20 cellular contexts compared by ENCODE assay signal in genomic region chr7:1440620-1441019, GRCh38. TPM values are rescaled to one million over a fixed set of nuclear protein-coding genes. Genes with fewer than 3 reads are reported as not detected.
DNase-seq lines count a peak whose midpoint lies in the region; ATAC-seq, FAIRE-seq and TF ChIP-seq lines count a peak whose summit lies in the region.
"Had no signal": no experiment of that assay in that cellular context is flagged by ENCODE, and none has a peak within 500 bp of the region (broad histone marks: within the 10 kb centered on the region; RNA-seq: fewer than 3 reads in every experiment).

No MANE protein-coding gene starts in this region.

- CTCF ChIA-PET in HepG2 (lab: Yijun Ruan, JAX; ENCODE audit: low intra/inter-chr PET ratio, low total read pairs) = no interaction called here
- CTCF ChIA-PET in K562 (lab: Yijun Ruan, JAX; ENCODE audit: low intra/inter-chr PET ratio) = interaction anchor here (0.6 to 0.7 kb wide), 2 partner anchors 34 to 673 kb away, joined by 3 read pairs; no protein-coding TSS in a partner anchor

- H3K9me3 Mint-ChIP-seq in stimulated activated naive B cell treated with anti-CD40 and anti-IgM and Interleukin-4, amounts not matched to agents 10 μg/mL and 1 μg/mL and 100 μg/mL, for 72 hours = no peaks in the 10 kb centered on the region
- H3K9me3 Mint-ChIP-seq: CD8-positive, alpha-beta T cell; H9 had no signal

- no peak overlapping the region for H3K4me3 Mint-ChIP-seq in stimulated activated naive B cell treated with anti-CD40 and anti-IgM and Interleukin-4, amounts not matched to agents 10 μg/mL and 1 μg/mL and 100 μg/mL, for 72 hours
- H3K4me3 Mint-ChIP-seq: B cell; CD8-positive, alpha-beta T cell; H9 had no signal

- H3K4me1 ChIP-seq in HepG2 (ENCODE audit: insufficient read depth, low read length) = no peaks in the 10 kb centered on the region
- H3K4me1 ChIP-seq in right lobe of liver = no peaks in the 10 kb centered on the region
- peaks cover 0 to 56% of the 10 kb centered on the region in 2 experiments; a peak in 2 of 5 replicates for H3K4me1 ChIP-seq in K562 (replicated peaks in 1 of 2; ENCODE audit: control insufficient read depth in 2 of 2, insufficient read depth in 2 of 2, low read length in 2 of 2)
- H3K4me1 ChIP-seq in uterus = no peaks in the 10 kb centered on the region
- H3K4me1 ChIP-seq: Caco-2 had no signal

- intact Hi-C loops in HepG2 (cut with micrococcal nuclease; ENCODE audit: unreplicated experiment) (no loop called here), right lobe of liver (cut with DNase I) (no loop called here), K562 (cut with micrococcal nuclease) (no loop called here), uterus (cut with DNase I; ENCODE audit: low total_unique reads) (no loop called here)

- no peaks in the 10 kb centered on the region for H3K9me3 ChIP-seq in HepG2 (ENCODE audit: low read length)
- no peaks in the 10 kb centered on the region for H3K9me3 ChIP-seq in right lobe of liver
- no peaks in the 10 kb centered on the region for H3K9me3 ChIP-seq in K562 (replicated peaks; ENCODE audit: control insufficient read depth, insufficient read depth, low read depth, low read length)
- no peaks in the 10 kb centered on the region for H3K9me3 ChIP-seq in uterus
- H3K9me3 ChIP-seq: Caco-2 had no signal

- no peaks in the 10 kb centered on the region for H3K9me1 ChIP-seq in K562 (ENCODE audit: control insufficient read depth, insufficient read depth, low read length)

- in situ Hi-C loops in HepG2 (cut with HindIII; ENCODE audit: extremely low pct_ligation_motif_present, low pct_unique_long_range_greater_than_20kb) (no loop called here), K562 (cut with MboI) (no loop called here)

- H3K27me3 ChIP-seq in HepG2 (ENCODE audit: control insufficient read depth in 1 of 2, insufficient read depth in 2 of 2, low read length in 2 of 2) = no peaks in the 10 kb centered on the region
- H3K27me3 ChIP-seq in right lobe of liver = no peaks in the 10 kb centered on the region
- no peaks in the 10 kb centered on the region for H3K27me3 ChIP-seq in K562 (ENCODE audit: control insufficient read depth in 2 of 2, insufficient read depth in 2 of 2, low read length in 2 of 2)
- no peaks in the 10 kb centered on the region for H3K27me3 ChIP-seq in uterus

- H3K27ac ChIP-seq in HepG2 (ENCODE audit: extremely low read length, insufficient read depth, low read length) (no peak overlapping the region), right lobe of liver (no peak overlapping the region), K562 (ENCODE audit: extremely low read depth, low read depth, low read length) (no peak overlapping the region), uterus (no peak overlapping the region)
- H3K27ac ChIP-seq: 22Rv1, GM23248 had no signal

- H2AFZ ChIP-seq in HepG2 (ENCODE audit: low read length) (no peak overlapping the region), K562 (ENCODE audit: low read depth, low read length) (no peak overlapping the region)
- H2AFZ ChIP-seq: GM23248 had no signal

- no peak for TF ChIP-seq POLR2A in HepG2 (IDR thresholded peaks at IDR 0.05; ENCODE audit: insufficient read depth in 1 of 2, low read depth in 2 of 2, low read length in 2 of 2)
- no peak for TF ChIP-seq POLR2A in right lobe of liver (IDR thresholded peaks at IDR 0.05)
- TF ChIP-seq POLR2A in K562 (conservative IDR thresholded peaks at IDR 0.05) = no peak
- TF ChIP-seq POLR2A in uterus (IDR thresholded peaks at IDR 0.05) = no peak

- BruUV-seq in HepG2 (replicated peaks; lab: Mats Ljungman, UMichigan) = no TSS peak
- no TSS peak for BruUV-seq in K562 (replicated peaks; lab: Mats Ljungman, UMichigan)

- ATAC-seq in HepG2 (no peak), right lobe of liver (no peak), K562 (no peak)
- ATAC-seq in stimulated activated naive B cell treated with anti-CD40 and anti-IgM and Interleukin-4, amounts not matched to agents 10 μg/mL and 1 μg/mL and 100 μg/mL, for 72 hours (replicated peaks) = no peak
- ATAC-seq: CD8-positive, alpha-beta T cell; GM12878; HCT116 had no signal

- FAIRE-seq in HepG2 (lab: Jason Lieb, UNC) (no peak), K562 (lab: Jason Lieb, UNC) (no peak)
- FAIRE-seq: A204.1, GM12878, GM19239 had no signal

- H3K4me3 ChIP-seq in HepG2 (replicated peaks in 1 of 3; ENCODE audit: insufficient read depth in 1 of 3, low read depth in 2 of 3, low read length in 3 of 3) (no peak overlapping the region), right lobe of liver (no peak overlapping the region), K562 (no peak overlapping the region), uterus (no peak overlapping the region)
- H3K4me3 ChIP-seq: GM12878, GM23248 had no signal

- DNase-seq in HepG2 (ENCODE audit: low spot score) = no peak
- no peak for DNase-seq in right lobe of liver
- DNase-seq in K562 (ENCODE audit: extremely low read depth in 1 of 4, low spot score in 3 of 4) = no peak
- no peak for DNase-seq in stimulated activated naive B cell treated with anti-CD40 and anti-IgM and Interleukin-4, amounts not matched to agents 10 μg/mL and 1 μg/mL and 100 μg/mL, for 72 hours
- DNase-seq in EL = no peak
- DNase-seq in uterus = no peak
- DNase-seq: C1 segment of cervical spinal cord; Caco-2; CD8-positive, alpha-beta T cell; DMS153; DND-41; GDM1; GM23248; H9 had no signal

- H3K36me3 Mint-ChIP-seq in stimulated activated naive B cell treated with anti-CD40 and anti-IgM and Interleukin-4, amounts not matched to agents 10 μg/mL and 1 μg/mL and 100 μg/mL, for 72 hours = no peaks in the 10 kb centered on the region
- H3K36me3 Mint-ChIP-seq: CD8-positive, alpha-beta T cell had no signal

- H3K79me2 ChIP-seq in HepG2 (ENCODE audit: insufficient read depth, low read length) (no peaks in the 10 kb centered on the region), K562 (ENCODE audit: control insufficient read depth, insufficient read depth, low read length) (no peaks in the 10 kb centered on the region; the same call in 1 of the 3 replicates)

- H3K9ac ChIP-seq in HepG2 (ENCODE audit: insufficient read depth, low read depth, low read length) (no peak overlapping the region), K562 (ENCODE audit: insufficient read depth in 1 of 2, low read depth in 2 of 2, low read length in 2 of 2) (no peak overlapping the region; a peak in 1 of 4 replicates)
- H3K9ac ChIP-seq: GM23248 had no signal

- H3K4me1 Mint-ChIP-seq in stimulated activated naive B cell treated with anti-CD40 and anti-IgM and Interleukin-4, amounts not matched to agents 10 μg/mL and 1 μg/mL and 100 μg/mL, for 72 hours = no peaks in the 10 kb centered on the region
- H3K4me1 Mint-ChIP-seq: B cell had no signal

- TF ChIP-seq CTCF in HepG2 (CRISPR knock-in tag; IDR thresholded peaks at IDR 0.05) (no peak), right lobe of liver (IDR thresholded peaks at IDR 0.05) (no peak), K562 (IDR thresholded peaks at IDR 0.05 in 2 of 3, conservative IDR thresholded peaks at IDR 0.05 in 1 of 3; ENCODE audit: insufficient read depth in 2 of 3, low read depth in 1 of 3, low read length in 3 of 3) (no peak), uterus (IDR thresholded peaks at IDR 0.05) (no peak)

- POLR2A ChIA-PET in HepG2 (lab: Yijun Ruan, JAX) = no interaction called here
- POLR2A ChIA-PET in K562 (lab: Yijun Ruan, JAX) = no interaction called here

- no peaks in the 10 kb centered on the region; a peak in 1 of 5 replicates for H3K36me3 ChIP-seq in HepG2 (replicated peaks in 1 of 2; ENCODE audit: control insufficient read depth in 1 of 2, insufficient read depth in 2 of 2, low read length in 2 of 2)
- H3K36me3 ChIP-seq in right lobe of liver = peaks cover 0 to 5% (median under 1%) of the 10 kb centered on the region in 4 donors
- peaks cover 94% of the 10 kb centered on the region for H3K36me3 ChIP-seq in K562 (ENCODE audit: control insufficient read depth, insufficient read depth, low read length)
- H3K36me3 ChIP-seq in uterus = no peaks in the 10 kb centered on the region

- TF ChIP-seq EP300 in HepG2 (IDR thresholded peaks at IDR 0.05; ENCODE audit: low read depth in 2 of 2, low read length in 2 of 2) (no peak), HepG2 (CRISPR knock-in tag; IDR thresholded peaks at IDR 0.05; ENCODE audit: borderline replicate concordance) (no peak), K562 (IDR thresholded peaks at IDR 0.05; ENCODE audit: low read length) (no peak)

- TF ChIP-seq RAD21 in HepG2 (CRISPR knock-in tag; IDR thresholded peaks at IDR 0.05) = no peak
- no peak for TF ChIP-seq RAD21 in K562 (CRISPR knock-in tag; conservative IDR thresholded peaks at IDR 0.05 in 1 of 2, IDR thresholded peaks at IDR 0.05 in 1 of 2)

- WGBS in HepG2 (ENCODE audit: low lambda C conversion rate) = 96% methylated on average over 5 of the region's 10 CpGs
- 100% methylated on average over 3 of the region's 10 CpGs for WGBS in right lobe of liver (ENCODE audit: insufficient coverage, low coverage, low lambda C conversion rate, missing lambda C conversion rate)
- 100% methylated on average over 4 of the region's 10 CpGs for whole genome bisulfite sequencing in K562 (ENCODE audit: insufficient coverage, low coverage, missing lambda C conversion rate)

- no peaks in the 10 kb centered on the region for H4K20me1 ChIP-seq in HepG2 (ENCODE audit: insufficient read depth, low read length)
- H4K20me1 ChIP-seq in K562 (replicated peaks; ENCODE audit: control insufficient read depth, insufficient read depth, low read length) = no peaks in the 10 kb centered on the region

- no peaks in the 10 kb centered on the region for H3K27me3 Mint-ChIP-seq in stimulated activated naive B cell treated with anti-CD40 and anti-IgM and Interleukin-4, amounts not matched to agents 10 μg/mL and 1 μg/mL and 100 μg/mL, for 72 hours
- H3K27me3 Mint-ChIP-seq: B cell had no signal

- H3K27ac Mint-ChIP-seq in stimulated activated naive B cell treated with anti-CD40 and anti-IgM and Interleukin-4, amounts not matched to agents 10 μg/mL and 1 μg/mL and 100 μg/mL, for 72 hours = peak overlapping the region; percentile 37
- H3K27ac Mint-ChIP-seq: B cell; CD8-positive, alpha-beta T cell; H9 had no signal

- H3K4me2 ChIP-seq in HepG2 (ENCODE audit: low read depth, low read length) (no peak overlapping the region), K562 (ENCODE audit: insufficient read depth, low read length) (no peak overlapping the region)

RNA-seq across cellular contexts. Expression of gene MICALL2, which starts 18.6 kb away (rescaled TPM):
- total RNA-seq in HepG2 (2016; rRNA removed; fragmentation: Illumina TruSeq; extraction: Trizol) = 1.8 and 5.8 TPM in 2 replicates
- 5.5 and 6.3 TPM in 2 replicates for total RNA-seq in HepG2 (2016; cell fraction: cytosol; rRNA removed; fragmentation: Illumina TruSeq; extraction: Trizol; ENCODE audit: low read depth)
- total RNA-seq in HepG2 (2016; cell fraction: insoluble cytoplasmic fraction; rRNA removed; fragmentation: Illumina TruSeq; extraction: Trizol) = 2.1 and 6.3 TPM in 2 replicates
- total RNA-seq in HepG2 (2016; cell fraction: membrane; rRNA removed; fragmentation: Illumina TruSeq; extraction: Trizol) = 2.9 and 3.0 TPM in 2 replicates
- 7.9 and 10.2 TPM in 2 replicates for total RNA-seq in HepG2 (2016; cell fraction: nucleus; rRNA removed; fragmentation: Illumina TruSeq; extraction: Trizol)
- polyA plus RNA-seq in HepG2 (2011; rRNA removed) = 12.4 and 15.0 TPM in 2 replicates
- 2.3 and 4.4 TPM in 2 replicates for polyA plus RNA-seq in HepG2 (2011; cell fraction: cytosol; rRNA removed)
- polyA plus RNA-seq in HepG2 (2011; cell fraction: nucleus; rRNA removed) = 231 and 294 TPM in 2 replicates
- polyA plus RNA-seq in HepG2 (2012) = 5.9 and 10.1 TPM in 2 replicates
- 1.1 and 1.7 TPM in 2 replicates for polyA plus RNA-seq in HepG2 (2016; cell fraction: cytosol; fragmentation: Illumina TruSeq; extraction: Trizol; ENCODE audit: low read depth)
- 1.9 and 2.3 TPM in 2 replicates for polyA plus RNA-seq in HepG2 (2016; cell fraction: insoluble cytoplasmic fraction; fragmentation: Illumina TruSeq; extraction: Trizol; ENCODE audit: low read depth)
- 1.3 and 1.7 TPM in 2 replicates for polyA plus RNA-seq in HepG2 (2016; cell fraction: membrane; fragmentation: Illumina TruSeq; extraction: Trizol; ENCODE audit: low read depth)
- 32.1 and 32.9 TPM in 2 replicates for polyA plus RNA-seq in HepG2 (2016; cell fraction: nucleus; fragmentation: Illumina TruSeq; extraction: Trizol; ENCODE audit: insufficient read depth, low read depth)
- polyA minus RNA-seq in HepG2 (2011; rRNA and poly(A)+ RNA removed; ENCODE audit: low replicate concordance) = 17.6 and 22.4 TPM in 2 replicates
- 2.2 and 2.5 TPM in 2 replicates for polyA minus RNA-seq in HepG2 (2011; cell fraction: cytosol; rRNA and poly(A)+ RNA removed)
- polyA minus RNA-seq in HepG2 (2011; cell fraction: nucleus; rRNA and poly(A)+ RNA removed) = 26.2 and 30.8 TPM in 2 replicates
- 10 to 100 TPM in 5 of 6 experiments, 1 to 10 TPM in 1; 8.2 to 23.8 (median 13.6) TPM for total RNA-seq in right lobe of liver
- 266 and 844 TPM in 2 replicates for total RNA-seq in K562 (2011; cell fraction: chromatin; rRNA removed; ENCODE audit: low replicate concordance)
- 502 and 577 TPM in 2 replicates for total RNA-seq in K562 (2011; cell fraction: nucleolus; rRNA removed)
- total RNA-seq in K562 (2011; cell fraction: nucleoplasm; rRNA removed) = 359 and 406 TPM in 2 replicates
- 59.0 and 71.5 TPM in 2 replicates for total RNA-seq in K562 (2014; rRNA removed)
- 6.9 and 9.5 TPM in 2 replicates for total RNA-seq in K562 (2014; rRNA removed; fragmentation: Illumina TruSeq; extraction: Trizol)
- 26.9 and 32.7 TPM in 2 replicates for total RNA-seq in K562 (2015; rRNA removed; fragmentation: Illumina TruSeq; extraction: Trizol)
- total RNA-seq in K562 (2021) = 102 and 103 TPM in 2 replicates
- 17.0 and 42.5 TPM in 2 replicates for polyA plus RNA-seq in K562 (2011; rRNA removed)
- polyA plus RNA-seq in K562 (2011; cell fraction: cytosol; rRNA removed) = 14.6 and 28.0 TPM in 2 replicates
- polyA plus RNA-seq in K562 (2011; cell fraction: nucleus; rRNA removed) = 444 and 528 TPM in 2 replicates
- polyA plus RNA-seq in K562 (2012) = 61.2 and 74.6 TPM in 2 replicates
- polyA plus RNA-seq in K562 (2014; fragmentation: Illumina TruSeq; extraction: Trizol) = 13.2 and 29.8 TPM in 2 replicates
- 1 to 10 TPM; 1.8 to 2.2 TPM for polyA plus RNA-seq in K562 (2014; fragmentation: Nextera tagmentation; extraction: Ambion mirVana)
- 91.2 and 99.3 TPM in 2 replicates for polyA plus RNA-seq in K562 (2014; rRNA removed)
- polyA minus RNA-seq in K562 (2011; rRNA and poly(A)+ RNA removed) = 53.2 and 57.7 TPM in 2 replicates
- 17.9 and 22.2 TPM in 2 replicates for polyA minus RNA-seq in K562 (2011; cell fraction: cytosol; rRNA and poly(A)+ RNA removed)
- 91.7 and 109 TPM in 2 replicates for polyA minus RNA-seq in K562 (2011; cell fraction: nucleus; rRNA and poly(A)+ RNA removed)
- total RNA-seq in uterus = 10 to 100 TPM in 2 of 4 donors, 1 to 10 TPM in 2; 1.8 to 19.7 (median 12.6) TPM

Comparison
In these comparisons a context has a peak if more than half of its experiments do, and no peak if none do; other contexts are left out.
1. Of the 241 proteins assayed by ChIP-seq in both HepG2 and K562: peak only in HepG2: none; only in K562: ZKSCAN8; in both: none; in neither: 240.